ENCODE assay signal across 8 cellular contexts in the genomic region with DNA sequence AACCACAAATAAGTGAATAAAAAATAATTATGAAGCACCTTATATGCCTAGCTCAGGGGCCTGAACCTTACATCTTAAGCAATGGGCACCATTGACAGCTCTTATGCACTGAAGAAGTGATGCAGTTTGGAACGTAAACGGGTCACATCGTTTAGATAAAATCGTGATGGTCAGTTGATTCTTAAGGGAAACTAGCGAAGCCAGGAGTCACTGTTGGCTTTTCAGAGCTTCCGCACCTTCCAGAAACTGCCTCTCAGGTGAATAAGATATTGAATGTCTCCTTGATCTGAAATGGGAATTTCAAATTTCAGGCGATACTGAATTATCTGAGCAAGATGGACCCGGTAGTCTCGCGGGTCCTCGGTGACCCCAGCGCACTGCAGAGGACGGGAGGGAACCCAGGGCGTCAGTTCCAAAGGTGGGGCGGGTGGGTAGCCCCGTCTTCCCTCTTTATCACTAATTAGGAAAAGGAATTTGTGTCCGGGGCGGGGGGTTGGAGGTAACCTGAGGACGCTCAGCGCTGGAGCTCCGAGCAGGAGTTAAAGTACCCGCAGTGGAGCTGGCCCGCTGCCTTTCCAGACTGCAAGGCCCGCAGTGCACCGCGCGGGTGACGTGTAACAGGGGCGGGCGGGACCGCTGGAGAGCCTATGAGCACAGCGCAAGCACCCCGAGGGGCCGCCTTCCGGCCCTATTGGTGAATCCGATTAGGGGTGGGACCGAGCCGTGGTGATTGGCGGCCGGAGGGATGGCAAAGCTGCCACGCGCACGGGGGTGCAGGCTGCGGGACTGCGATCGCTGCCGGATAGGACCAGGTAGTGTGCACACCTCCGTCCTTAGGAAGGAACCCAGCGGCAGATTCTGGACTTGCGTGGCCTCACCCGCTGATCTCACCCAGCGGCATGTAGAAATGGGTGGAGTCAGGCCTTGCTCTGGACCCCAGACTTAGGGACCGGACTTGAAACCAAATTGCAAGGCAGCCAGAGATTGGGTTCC. TPM values are rescaled to one million over a fixed set of nuclear protein-coding genes. Genes with fewer than 3 reads are reported as not detected.
DNase-seq lines count a peak whose midpoint lies in the region; TF ChIP-seq lines count a peak whose summit lies in the region.

No MANE protein-coding gene starts in this region.

- DNase-seq in ELR (ENCODE audit: low read depth) (peak; percentile 97), H7 (peak; percentile 96), MG63 (peak; percentile 98), fibroblast of the aortic adventitia (ENCODE audit: low read depth) (peak; percentile 89)
- peak; percentile 90 for DNase-seq in activated effector memory CD4-positive, alpha-beta T cell treated with Interleukin-2 at 50 U/mL for 16 hours
- DNase-seq in stimulated activated naive CD4-positive, alpha-beta T cell treated with Interleukin-2 at 50 U/mL for 16 hours (lab: John Stamatoyannopoulos, UW) = peak; percentile 95

- H3K27me3 Mint-ChIP-seq in nephron (ENCODE audit: low read depth) = no peaks in the 10 kb centered on the region

- H3K27ac Mint-ChIP-seq in nephron = peak overlapping the region; percentile 60 to 82 (median 69)

- H3K9me3 ChIP-seq in MG63 = no peaks in the 10 kb centered on the region

- no peaks in the 10 kb centered on the region for H3K9me3 Mint-ChIP-seq in nephron

- H3K4me1 Mint-ChIP-seq in nephron = peaks cover 14% of the 10 kb centered on the region

- H3K36me3 ChIP-seq in H7 (replicated peaks; ENCODE audit: control insufficient read depth, insufficient read depth, low read length) (no peaks in the 10 kb centered on the region), MG63 (no peaks in the 10 kb centered on the region)

- H3K27me3 ChIP-seq in H7 (ENCODE audit: control insufficient read depth, insufficient read depth, low read length) (no peaks in the 10 kb centered on the region), MG63 (no peaks in the 10 kb centered on the region)

- H3K36me3 Mint-ChIP-seq in nephron (ENCODE audit: low read depth) = peaks cover 2% of the 10 kb centered on the region

- H3K4me3 ChIP-seq in H7 (ENCODE audit: insufficient read depth, low read depth, low read length) (peak overlapping the region; percentile 76), MG63 (peak overlapping the region; percentile 67), fibroblast of the aortic adventitia (ENCODE audit: low read depth, low read length) (peak overlapping the region; percentile 88)

- TF ChIP-seq CTCF in fibroblast of the aortic adventitia (IDR thresholded peaks at IDR 0.05; ENCODE audit: insufficient read depth, low read length) (no peak), nephron (IDR thresholded peaks at IDR 0.05; ENCODE audit: unreplicated experiment in 3 of 3) (no peak)

- peak; percentile 89 for TF ChIP-seq POLR2A in Raji (IDR thresholded peaks at IDR 0.05; ENCODE audit: insufficient read depth, low read depth, low read length)

- H3K4me3 Mint-ChIP-seq in nephron = peak overlapping the region; percentile 93 to 97 (median 95)

RNA-seq across cellular contexts. Expression of a gene that starts 19.7 kb away (rescaled TPM):
- 2.9 and 6.7 TPM in 2 replicates for total RNA-seq in H7 (2014; rRNA removed; shearing (Covaris generic))
- 0.57 and 1.9 TPM in 2 replicates for total RNA-seq in MG63 (2014; rRNA removed; shearing (Covaris generic); ENCODE audit: low replicate concordance)
- total RNA-seq in fibroblast of the aortic adventitia (ENCODE audit: low replicate concordance) = 1.1 and 2.5 TPM in 2 replicates

Comparison
In these comparisons a context has a peak if more than half of its experiments do, and no peak if none do; other contexts are left out.
1. Peak in every context shown above with its lines: DNase-seq and H3K4me3 ChIP-seq.